In the genomic region with DNA sequence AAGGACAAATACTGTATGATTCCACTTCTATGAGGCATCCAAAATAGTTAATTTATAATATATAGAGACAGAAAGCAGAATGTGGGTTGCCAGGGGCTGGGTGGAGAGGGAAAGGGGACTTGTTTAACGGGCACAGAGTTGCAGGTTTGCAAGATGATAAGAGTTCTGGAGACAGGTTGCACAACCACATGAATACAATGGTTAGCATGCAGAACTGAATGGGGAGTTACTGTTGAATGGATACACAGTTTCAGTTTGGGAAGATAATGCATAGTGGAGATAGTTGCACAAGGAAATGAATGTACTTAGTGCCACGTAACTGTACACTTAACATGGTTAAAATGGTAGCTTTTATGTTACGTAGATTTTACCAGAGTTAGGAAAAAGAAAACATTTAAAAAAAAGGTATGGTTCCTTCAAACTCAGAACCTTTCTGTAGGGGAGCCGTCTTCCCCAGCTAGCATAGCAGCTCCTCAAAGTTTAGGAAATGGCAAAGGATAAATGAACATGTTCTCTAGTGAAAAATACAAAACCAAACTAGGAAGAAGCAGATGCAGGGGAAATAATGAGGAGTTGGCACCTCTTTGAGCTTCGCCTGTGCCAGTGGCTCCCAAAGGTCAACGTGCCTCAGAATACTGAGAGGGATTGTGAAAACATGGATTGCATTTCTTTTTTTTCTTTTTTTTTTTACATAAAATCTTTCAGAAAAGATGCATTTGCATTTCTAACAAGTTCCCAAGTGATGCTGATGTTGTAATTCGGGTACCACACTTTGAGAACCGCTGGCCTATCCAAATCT, we compare ENCODE assay signal across 31 cellular contexts.
"Had no signal": no experiment of that assay in that cellular context is flagged by ENCODE, and none has a peak within 500 bp of the region (broad histone marks: within the 10 kb centered on the region; RNA-seq: fewer than 3 reads in every experiment).

No MANE protein-coding gene starts in this region.

- H3K4me1 ChIP-seq: body of pancreas, breast epithelium had no signal

- H3K9me3 Mint-ChIP-seq: activated B cell treated with CpG ODN at 0.5 μM for 24 hours; activated CD8-positive, alpha-beta T cell treated with anti-CD3 and anti-CD28 coated beads for 36 hours; activated naive CD8-positive, alpha-beta T cell treated with anti-CD3 and anti-CD28 coated beads for 36 hours; activated T-cell treated with anti-CD3 and anti-CD28 coated beads, Interleukin-2, amount 50 U/mL, for 72 hours; activated T-helper 17 cell treated with anti-CD3 and anti-CD28 coated beads, Interleukin-2, amount 50 U/mL, for 72 hours had no signal

- H3K4me3 ChIP-seq: body of pancreas, breast epithelium, PC-9 had no signal

- FAIRE-seq: astrocyte, RCC 7860 had no signal

- H3K27ac Mint-ChIP-seq: activated B cell treated with CpG ODN at 0.5 μM for 24 hours; activated CD8-positive, alpha-beta T cell treated with anti-CD3 and anti-CD28 coated beads for 36 hours; activated naive CD8-positive, alpha-beta T cell treated with anti-CD3 and anti-CD28 coated beads for 36 hours; activated T-cell treated with anti-CD3 and anti-CD28 coated beads, Interleukin-2, amount 50 U/mL, for 72 hours; activated T-helper 17 cell treated with anti-CD3 and anti-CD28 coated beads, Interleukin-2, amount 50 U/mL, for 72 hours had no signal

- ATAC-seq: activated CD8-positive, alpha-beta T cell treated with anti-CD3 and anti-CD28 coated beads for 36 hours; activated T-cell treated with anti-CD3 and anti-CD28 coated beads, Interleukin-2, amount 50 U/mL, for 72 hours; activated T-helper 17 cell treated with anti-CD3 and anti-CD28 coated beads, Interleukin-2, amount 50 U/mL, for 72 hours; body of pancreas; Right ventricle myocardium inferior had no signal

- H3K27ac ChIP-seq: body of pancreas, breast epithelium, PC-9, RWPE1, VCaP had no signal

- H3K4me3 Mint-ChIP-seq: activated B cell treated with CpG ODN at 0.5 μM for 24 hours; activated CD8-positive, alpha-beta T cell treated with anti-CD3 and anti-CD28 coated beads for 36 hours; activated naive CD8-positive, alpha-beta T cell treated with anti-CD3 and anti-CD28 coated beads for 36 hours; activated T-cell treated with anti-CD3 and anti-CD28 coated beads, Interleukin-2, amount 50 U/mL, for 72 hours; activated T-helper 17 cell treated with anti-CD3 and anti-CD28 coated beads, Interleukin-2, amount 50 U/mL, for 72 hours had no signal

- H3K36me3 Mint-ChIP-seq: activated naive CD8-positive, alpha-beta T cell treated with anti-CD3 and anti-CD28 coated beads for 36 hours had no signal

- H2AFZ ChIP-seq: PC-9 had no signal

- DNase-seq: activated B cell treated with CpG ODN at 0.5 μM for 24 hours; activated CD4-positive, alpha-beta T cell treated with anti-CD3 and anti-CD28 coated beads for 48 hours; activated CD4-positive, alpha-beta T cell treated with anti-CD3 and anti-CD28 coated beads, Interleukin-2, amount 50 U/mL, for 4 hours; activated CD4-positive, CD25-positive, alpha-beta regulatory T cell treated with anti-CD3 and anti-CD28 coated beads, Interleukin-2, amount 50 U/mL, for 72 hours; activated CD8-positive, alpha-beta T cell treated with anti-CD3 and anti-CD28 coated beads for 36 hours; activated effector memory CD4-positive, alpha-beta T cell treated with anti-CD3 and anti-CD28 coated beads, Interleukin-2, amount 50 U/mL, for 16 hours; activated naive CD4-positive, alpha-beta T cell; activated naive CD4-positive, alpha-beta T cell treated with anti-CD3 and anti-CD28 coated beads, Interleukin-2, amount 50 U/mL, for 16 hours; activated naive CD8-positive, alpha-beta T cell treated with anti-CD3 and anti-CD28 coated beads for 36 hours; activated T-cell treated with anti-CD3 and anti-CD28 coated beads, Interleukin-2, amount 50 U/mL, for 1 hour; activated T-cell treated with anti-CD3 and anti-CD28 coated beads, Interleukin-2, amount 50 U/mL, for 72 hours; body of pancreas; NCI-H1105 treated with DMSO at 0.1 percent for 48 hours; NCI-H1436; NCI-H1694 treated with DMSO at 0.1 percent for 48 hours; NCI-H2029; NCI-H345; NCI-H524 treated with DMSO at 0.1 percent for 48 hours; SIG-M5; SW 1271; T-helper 1 cell; T-helper 2 cell; T-helper 9 cell had no signal

- H3K9me3 ChIP-seq: body of pancreas, breast epithelium had no signal

- H3K36me3 ChIP-seq: breast epithelium had no signal

- H3K4me2 ChIP-seq: PC-9 had no signal

- H3K27me3 ChIP-seq: body of pancreas, breast epithelium had no signal

- H3K4me1 Mint-ChIP-seq: activated naive CD8-positive, alpha-beta T cell treated with anti-CD3 and anti-CD28 coated beads for 36 hours; activated T-helper 17 cell treated with anti-CD3 and anti-CD28 coated beads, Interleukin-2, amount 50 U/mL, for 72 hours had no signal
